In the genomic region with DNA sequence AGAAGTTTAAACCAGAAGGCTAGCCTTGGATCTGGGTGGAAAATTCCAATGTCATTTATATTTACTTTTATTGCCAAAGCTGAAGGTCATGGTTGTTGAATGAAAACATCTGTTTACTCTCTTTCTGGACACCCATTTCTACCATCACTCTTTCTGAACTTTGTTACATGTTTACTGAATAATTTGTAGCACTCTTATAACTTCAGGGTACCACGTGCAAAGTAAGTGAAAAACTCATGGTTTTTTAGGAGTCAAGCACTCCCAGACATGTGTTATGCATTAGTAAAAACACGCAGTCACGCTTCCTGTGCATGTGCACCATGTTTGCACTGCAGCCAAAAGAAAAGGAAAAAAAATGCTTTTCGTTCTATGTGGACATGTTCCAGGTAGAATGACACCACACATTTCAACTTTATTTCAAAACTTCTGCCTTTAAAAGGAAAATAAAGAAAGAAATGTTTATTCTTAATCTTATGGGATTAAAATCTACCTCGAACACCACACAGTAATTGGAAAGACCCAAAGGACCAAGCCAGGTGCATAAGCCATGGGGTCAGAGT, we compare ENCODE assay signal across 12 cellular contexts. TPM values are rescaled to one million over a fixed set of nuclear protein-coding genes. Genes with fewer than 3 reads are reported as not detected.
A peak's percentile ranks its signal among the peaks of the same experiment; 100 is the strongest.
DNase-seq lines count a peak whose midpoint lies in the region; ATAC-seq and TF ChIP-seq lines count a peak whose summit lies in the region.
"Had no signal": no experiment of that assay in that cellular context is flagged by ENCODE, and none has a peak within 500 bp of the region (broad histone marks: within the 10 kb centered on the region; RNA-seq: fewer than 3 reads in every experiment).

No MANE protein-coding gene starts in this region.

- TF ChIP-seq RAD21 in IMR-90 (IDR thresholded peaks at IDR 0.05; ENCODE audit: low read length), result no peak

- TF ChIP-seq EP300 in tibial nerve (IDR thresholded peaks at IDR 0.05), result peak; percentile 75 to 98

- peaks cover 13% of the 10 kb centered on the region for H3K4me1 ChIP-seq in IMR-90 (ENCODE audit: control insufficient read depth, insufficient read depth, low read length)
- H3K4me1 ChIP-seq in esophagus squamous epithelium, result peaks cover 0 to 50% (median 10%) of the 10 kb centered on the region in 3 donors
- no peaks in the 10 kb centered on the region for H3K4me1 ChIP-seq in mesenchymal stem cell (ENCODE audit: control insufficient read depth, insufficient read depth, low read depth, low read length)
- peaks cover 0 to 23% (median 4%) of the 10 kb centered on the region in 4 donors for H3K4me1 ChIP-seq in tibial nerve
- H3K4me1 ChIP-seq: parathyroid adenoma had no signal

- H3K4me2 ChIP-seq in IMR-90 (ENCODE audit: low read depth, low read length) (no peak overlapping the region), mesenchymal stem cell (ENCODE audit: low read length, poor library complexity, severe bottlenecking) (no peak overlapping the region)

- POLR2A ChIA-PET in IMR-90 (lab: Charles Lee; ENCODE audit: unreplicated experiment), result no interaction called here

- peak; percentile 97 for DNase-seq in IMR-90
- DNase-seq in esophagus squamous epithelium (lab: John Stamatoyannopoulos, UW), result no peak
- no peak for DNase-seq in mesenchymal stem cell
- DNase-seq in tibial nerve (ENCODE audit: low spot score in 2 of 2), result peak; percentile 34 to 78
- DNase-seq in iPS-NIHi11 (ENCODE audit: low spot score), result no peak
- DNase-seq in NCI-H2107 treated with DMSO at 0.1 percent for 48 hours (lab: John Stamatoyannopoulos, UW; ENCODE audit: unreplicated experiment), result no peak
- DNase-seq in activated T-helper 2 cell treated with anti-CD3 and anti-CD28 coated beads, Interferon-gamma antibody, Interleukin-2, Interleukin-4, amounts not matched to agents 10 μg/mL and 5 μg/mL and 100 μg/mL, durations not matched to agents 14 hours and 24 hours and 36 hours (ENCODE audit: low spot score), result no peak
- DNase-seq: activated T-cell treated with anti-CD3 and anti-CD28 coated beads, Interleukin-2, amount 50 U/mL, for 48 hours; NCI-H2081 treated with DMSO at 0.1 percent for 48 hours had no signal

- H2BK120ac ChIP-seq in IMR-90 (ENCODE audit: low read depth, low read length) (peak overlapping the region; percentile 99), mesenchymal stem cell (ENCODE audit: low read depth, low read length) (no peak overlapping the region)

- peaks cover 2% of the 10 kb centered on the region; the same call in 1 of the 2 replicates for H3K9me3 ChIP-seq in IMR-90 (ENCODE audit: control insufficient read depth, insufficient read depth, low read length)
- H3K9me3 ChIP-seq in esophagus squamous epithelium, result no peaks in the 10 kb centered on the region
- H3K9me3 ChIP-seq in mesenchymal stem cell (ENCODE audit: control insufficient read depth, low read length), result no peaks in the 10 kb centered on the region
- H3K9me3 ChIP-seq in tibial nerve, result peaks cover 0 to 10% (median 0%) of the 10 kb centered on the region in 4 donors

- peak overlapping the region; percentile 98 for H2BK5ac ChIP-seq in IMR-90 (ENCODE audit: low read depth, low read length, poor library complexity, severe bottlenecking)
- no peak overlapping the region for H2BK5ac ChIP-seq in mesenchymal stem cell (ENCODE audit: low read depth, low read length, poor library complexity, severe bottlenecking)

- H3K79me1 ChIP-seq in IMR-90 (ENCODE audit: low read depth in 1 of 2, low read length in 2 of 2) (no peaks in the 10 kb centered on the region), mesenchymal stem cell (replicated peaks; ENCODE audit: low read length, poor library complexity, severe bottlenecking) (no peaks in the 10 kb centered on the region)

- peak overlapping the region; percentile 91; the same call in 1 of the 2 replicates for H3K23ac ChIP-seq in IMR-90 (ENCODE audit: low read depth, low read length)
- H3K23ac ChIP-seq in mesenchymal stem cell (ENCODE audit: low read length in 2 of 2), result no peak overlapping the region

- H2AFZ ChIP-seq in IMR-90 (replicated peaks; ENCODE audit: low read length, poor library complexity) (no peak overlapping the region), mesenchymal stem cell (ENCODE audit: low read depth, low read length) (no peak overlapping the region)
- H2AFZ ChIP-seq: parathyroid adenoma had no signal

- H2BK15ac ChIP-seq in IMR-90 (ENCODE audit: low read depth, low read length) (peak overlapping the region; percentile 71; the same call in 2 of the 3 replicates), mesenchymal stem cell (ENCODE audit: low read depth, poor library complexity, severe bottlenecking) (no peak overlapping the region)

- ATAC-seq in IMR-90 (ENCODE audit: low read depth), result peak; percentile 60
- ATAC-seq in GM18511 (IDR thresholded peaks at IDR 0.05; ENCODE audit: unreplicated experiment), result no peak

- H3K4me3 Mint-ChIP-seq in activated T-helper 2 cell treated with anti-CD3 and anti-CD28 coated beads, Interferon-gamma antibody, Interleukin-2, Interleukin-4, amounts not matched to agents 10 μg/mL and 5 μg/mL and 100 μg/mL, durations not matched to agents 14 hours and 24 hours and 36 hours (ENCODE audit: low read depth), result no peak overlapping the region
- H3K4me3 Mint-ChIP-seq: dendritic cell treated with granulocyte-macrophage colony-stimulating factor and Interleukin-4, amounts not matched to agents 40 ng/mL and 50 ng/mL, for 4 days had no signal

- BruUV-seq in IMR-90 (replicated peaks; lab: Mats Ljungman, UMichigan), result no TSS peak

- TF ChIP-seq POLR2A in IMR-90 (IDR thresholded peaks at IDR 0.05; ENCODE audit: low read depth, low read length) (no peak), esophagus squamous epithelium (IDR thresholded peaks at IDR 0.05) (no peak), tibial nerve (IDR thresholded peaks at IDR 0.05) (no peak)

- intact Hi-C loops in IMR-90 (cut with micrococcal nuclease), result loop anchor here (2.0 to 5.0 kb wide), 2 partner anchors 21 to 57 kb away; no protein-coding TSS in a partner anchor
- intact Hi-C loops in esophagus squamous epithelium (cut with DNase I), result no loop called here
- intact Hi-C loops in activated T-helper 2 cell treated with anti-CD3 and anti-CD28 coated beads, Interferon-gamma antibody, Interleukin-2, Interleukin-4, amounts not matched to agents 10 μg/mL and 5 μg/mL and 100 μg/mL, durations not matched to agents 14 hours and 24 hours and 36 hours (cut with micrococcal nuclease), result no loop called here

- H3K4me1 Mint-ChIP-seq in activated T-helper 2 cell treated with anti-CD3 and anti-CD28 coated beads, Interferon-gamma antibody, Interleukin-2, Interleukin-4, amounts not matched to agents 10 μg/mL and 5 μg/mL and 100 μg/mL, durations not matched to agents 14 hours and 24 hours and 36 hours (ENCODE audit: low read depth), result no peaks in the 10 kb centered on the region

- H3K9me1 ChIP-seq in IMR-90 (ENCODE audit: insufficient read depth, low read length), result peaks cover 9% of the 10 kb centered on the region

- peak overlapping the region; percentile 85; the same call in 1 of the 2 replicates for H3K56ac ChIP-seq in IMR-90 (ENCODE audit: extremely low read depth, insufficient read depth, low read length)

- no peak overlapping the region for H2BK12ac ChIP-seq in mesenchymal stem cell (ENCODE audit: low read length in 2 of 2)

- H3K4ac ChIP-seq in IMR-90 (ENCODE audit: low read depth, low read length), result peak overlapping the region; percentile 99; the same call in 1 of the 2 replicates
- H3K4ac ChIP-seq in mesenchymal stem cell (ENCODE audit: low read depth in 1 of 2, low read length in 2 of 2), result no peak overlapping the region

- peak overlapping the region; percentile 98 for H3K18ac ChIP-seq in IMR-90 (ENCODE audit: low read depth, low read length)
- no peak overlapping the region for H3K18ac ChIP-seq in mesenchymal stem cell (ENCODE audit: low read depth in 1 of 2, low read length in 2 of 2)

- H2AK9ac ChIP-seq in IMR-90 (replicated peaks; ENCODE audit: low read depth, low read length, poor library complexity), result no peak overlapping the region

- no peak overlapping the region for H3K9ac ChIP-seq in IMR-90 (ENCODE audit: low read depth, low read length)
- H3K9ac ChIP-seq in mesenchymal stem cell (ENCODE audit: low read length), result peak overlapping the region; percentile 92
- H3K9ac ChIP-seq: parathyroid adenoma had no signal

- in situ Hi-C loops in IMR-90 (cut with MboI; ENCODE audit: low sequenced_read_pairs), result no loop called here

- H3K36me3 ChIP-seq in IMR-90 (ENCODE audit: control insufficient read depth, insufficient read depth, low read length) (no peaks in the 10 kb centered on the region), esophagus squamous epithelium (no peaks in the 10 kb centered on the region), mesenchymal stem cell (ENCODE audit: control insufficient read depth in 1 of 2, insufficient read depth in 2 of 2, low read depth in 1 of 2, low read length in 2 of 2) (no peaks in the 10 kb centered on the region), tibial nerve (no peaks in the 10 kb centered on the region)

- no peak overlapping the region for H3K27ac Mint-ChIP-seq in activated T-helper 2 cell treated with anti-CD3 and anti-CD28 coated beads, Interferon-gamma antibody, Interleukin-2, Interleukin-4, amounts not matched to agents 10 μg/mL and 5 μg/mL and 100 μg/mL, durations not matched to agents 14 hours and 24 hours and 36 hours
- H3K27ac Mint-ChIP-seq: dendritic cell treated with granulocyte-macrophage colony-stimulating factor and Interleukin-4, amounts not matched to agents 40 ng/mL and 50 ng/mL, for 4 days had no signal

- H4K91ac ChIP-seq in IMR-90 (ENCODE audit: insufficient read depth, low read depth, low read length) (peak overlapping the region; percentile 82), mesenchymal stem cell (ENCODE audit: low read length) (no peak overlapping the region)

- no CpG with 5 or more reads among the region's 5 CpGs for WGBS in IMR-90 (ENCODE audit: extremely low coverage in 2 of 2, insufficient read length in 1 of 2), 2 experiments
- 7 to 10% methylated on average over 5 of the region's 5 CpGs for WGBS in esophagus squamous epithelium, 2 donors
- 77% methylated on average over 3 of the region's 5 CpGs for WGBS in mesenchymal stem cell
- WGBS in tibial nerve, 2 donors, result 33 to 38% methylated on average over 5 of the region's 5 CpGs

- no peak for TF ChIP-seq CTCF in IMR-90 (conservative IDR thresholded peaks at IDR 0.05; ENCODE audit: low read depth, low read length)
- TF ChIP-seq CTCF in esophagus squamous epithelium (IDR thresholded peaks at IDR 0.05), result no peak
- TF ChIP-seq CTCF in tibial nerve (IDR thresholded peaks at IDR 0.05), result peak in 1 of 5 experiments; percentile 12

- H3K4me3 ChIP-seq in IMR-90 (ENCODE audit: insufficient read depth, low read depth, low read length) (no peak overlapping the region), esophagus squamous epithelium (no peak overlapping the region), mesenchymal stem cell (ENCODE audit: insufficient read depth in 1 of 2, low read depth in 1 of 2, low read length in 2 of 2) (no peak overlapping the region), tibial nerve (no peak overlapping the region)

- H4K8ac ChIP-seq in IMR-90 (ENCODE audit: low read depth in 2 of 2, low read length in 2 of 2), result peak overlapping the region; percentile 57 to 94
- H4K8ac ChIP-seq in mesenchymal stem cell (ENCODE audit: low read length), result no peak overlapping the region

- H3K27me3 Mint-ChIP-seq in activated T-helper 2 cell treated with anti-CD3 and anti-CD28 coated beads, Interferon-gamma antibody, Interleukin-2, Interleukin-4, amounts not matched to agents 10 μg/mL and 5 μg/mL and 100 μg/mL, durations not matched to agents 14 hours and 24 hours and 36 hours (ENCODE audit: low read depth), result peaks cover 14% of the 10 kb centered on the region
- H3K27me3 Mint-ChIP-seq: dendritic cell treated with granulocyte-macrophage colony-stimulating factor and Interleukin-4, amounts not matched to agents 40 ng/mL and 50 ng/mL, for 4 days had no signal

- H4K20me1 ChIP-seq in IMR-90 (ENCODE audit: insufficient read depth, low read length), result no peaks in the 10 kb centered on the region

- dilution Hi-C loops in IMR-90 (cut with HindIII; ENCODE audit: low sequenced_read_pairs, unreplicated experiment), result no loop called here

- CTCF ChIA-PET in IMR-90 (lab: Yijun Ruan, JAX), result interaction anchor here (0.8 kb wide), 1 partner anchor 733 kb away, joined by 3 read pairs; no protein-coding TSS in a partner anchor

- peak overlapping the region; percentile 70; the same call in 1 of the 2 replicates for H3K14ac ChIP-seq in IMR-90 (replicated peaks; ENCODE audit: low read depth, low read length)
- no peak overlapping the region for H3K14ac ChIP-seq in mesenchymal stem cell (ENCODE audit: low read length in 2 of 2)

- H3K36me3 Mint-ChIP-seq in activated T-helper 2 cell treated with anti-CD3 and anti-CD28 coated beads, Interferon-gamma antibody, Interleukin-2, Interleukin-4, amounts not matched to agents 10 μg/mL and 5 μg/mL and 100 μg/mL, durations not matched to agents 14 hours and 24 hours and 36 hours (ENCODE audit: low read depth), result no peaks in the 10 kb centered on the region

- no peaks in the 10 kb centered on the region for H3K9me3 Mint-ChIP-seq in activated T-helper 2 cell treated with anti-CD3 and anti-CD28 coated beads, Interferon-gamma antibody, Interleukin-2, Interleukin-4, amounts not matched to agents 10 μg/mL and 5 μg/mL and 100 μg/mL, durations not matched to agents 14 hours and 24 hours and 36 hours

- peak overlapping the region; percentile 89 for H4K5ac ChIP-seq in IMR-90 (ENCODE audit: low read depth, low read length)

- H2AK5ac ChIP-seq in IMR-90 (ENCODE audit: low read depth, low read length) (0 out of 2 replicates have a peak overlapping the region, but pooled peaks have one; percentile 54), mesenchymal stem cell (ENCODE audit: low read length, severe bottlenecking) (no peak overlapping the region)

- peak overlapping the region; percentile 78; the same call in 1 of the 2 replicates for H2BK20ac ChIP-seq in IMR-90 (ENCODE audit: low read depth, low read length)

- no peaks in the 10 kb centered on the region for H3K27me3 ChIP-seq in IMR-90 (ENCODE audit: control insufficient read depth, insufficient read depth, low read length)
- no peaks in the 10 kb centered on the region for H3K27me3 ChIP-seq in esophagus squamous epithelium
- H3K27me3 ChIP-seq in mesenchymal stem cell (ENCODE audit: control insufficient read depth in 1 of 2, insufficient read depth in 1 of 2, low read length in 2 of 2), result no peaks in the 10 kb centered on the region
- H3K27me3 ChIP-seq in tibial nerve, result no peaks in the 10 kb centered on the region

- peak overlapping the region; percentile 95; the same call in 1 of the 2 replicates for H3K27ac ChIP-seq in IMR-90 (ENCODE audit: insufficient read depth, low read length)
- H3K27ac ChIP-seq in esophagus squamous epithelium, result peak overlapping the region; percentile 55 to 92 (median 84)
- H3K27ac ChIP-seq in mesenchymal stem cell (ENCODE audit: low read length, poor library complexity, severe bottlenecking), result no peak overlapping the region
- peak overlapping the region; percentile 77 to 95 (median 82) for H3K27ac ChIP-seq in tibial nerve
- H3K27ac ChIP-seq: parathyroid adenoma had no signal

RNA-seq across cellular contexts. Expression of a gene that starts 31.4 kb away (rescaled TPM):
- total RNA-seq in IMR-90 (2012; rRNA removed) (not detected in 2 replicates), esophagus squamous epithelium (10 to 100 TPM in 2 of 4 donors, 1 to 10 TPM in 1, under 1 TPM in 1; 0.75 to 12.6 (median 8.4) TPM), tibial nerve (100 to 1,000 TPM in 3 of 4 donors, 10 to 100 TPM in 1; 44.7 to 186 (median 151) TPM)
- 0.26 TPM in 1 of 2 replicates, not detected in the other for polyA plus RNA-seq in IMR-90 (2012; rRNA removed)
- polyA plus RNA-seq in IMR-90 (2012; cell fraction: cytosol; rRNA removed), result 0.07 and 0.24 TPM in 2 replicates
- polyA plus RNA-seq in IMR-90 (2012; cell fraction: nucleus; rRNA removed; ENCODE audit: low replicate concordance), result 0.17 and 0.21 TPM in 2 replicates
- not detected for polyA plus RNA-seq in mesenchymal stem cell (2013, experiment 1 of 2)
- not detected for polyA plus RNA-seq in mesenchymal stem cell (2013, experiment 2 of 2)
- not detected in 2 replicates for total RNA-seq in activated T-helper 2 cell treated with anti-CD3 and anti-CD28 coated beads, Interferon-gamma antibody, Interleukin-2, Interleukin-4, amounts not matched to agents 10 μg/mL and 5 μg/mL and 100 μg/mL, durations not matched to agents 14 hours and 24 hours and 36 hours

RNA-seq across cellular contexts. Expression of a gene that starts 51.2 kb away (rescaled TPM):
- not detected in 2 replicates for total RNA-seq in IMR-90 (2012; rRNA removed)
- not detected in 2 replicates for polyA plus RNA-seq in IMR-90 (2012; rRNA removed)
- polyA plus RNA-seq in IMR-90 (2012; cell fraction: cytosol; rRNA removed), result not detected in 2 replicates
- not detected in 2 replicates for polyA plus RNA-seq in IMR-90 (2012; cell fraction: nucleus; rRNA removed; ENCODE audit: low replicate concordance)
- total RNA-seq in esophagus squamous epithelium, result 100 to 1,000 TPM; 173 to 420 (median 318) TPM
- not detected for polyA plus RNA-seq in mesenchymal stem cell (2013, experiment 1 of 2)
- not detected for polyA plus RNA-seq in mesenchymal stem cell (2013, experiment 2 of 2)
- not detected for total RNA-seq in tibial nerve
- not detected in 2 replicates for total RNA-seq in activated T-helper 2 cell treated with anti-CD3 and anti-CD28 coated beads, Interferon-gamma antibody, Interleukin-2, Interleukin-4, amounts not matched to agents 10 μg/mL and 5 μg/mL and 100 μg/mL, durations not matched to agents 14 hours and 24 hours and 36 hours

Comparison
In these comparisons a context has a peak if more than half of its experiments do, and no peak if none do; other contexts are left out.
1. DNase-seq: peak in IMR-90 (single experiment) and tibial nerve (2 of 2); none in esophagus squamous epithelium (single experiment), mesenchymal stem cell (single experiment), iPS-NIHi11 (single experiment), NCI-H2107 treated with DMSO at 0.1 percent for 48 hours (single experiment) and activated T-helper 2 cell treated with anti-CD3 and anti-CD28 coated beads, Interferon-gamma antibody, Interleukin-2, Interleukin-4, amounts not matched to agents 10 μg/mL and 5 μg/mL and 100 μg/mL, durations not matched to agents 14 hours and 24 hours and 36 hours (single experiment).
2. RNA of a gene that starts 51.2 kb away (total RNA-seq): 173 to 420 TPM in esophagus squamous epithelium; not detected in IMR-90, not detected in tibial nerve and not detected in activated T-helper 2 cell treated with anti-CD3 and anti-CD28 coated beads, Interferon-gamma antibody, Interleukin-2, Interleukin-4, amounts not matched to agents 10 μg/mL and 5 μg/mL and 100 μg/mL, durations not matched to agents 14 hours and 24 hours and 36 hours; every median in the first group is over 100 times any median in the second.